Comparison of ENCODE assay signal across 1 cellular context in the genomic region with DNA sequence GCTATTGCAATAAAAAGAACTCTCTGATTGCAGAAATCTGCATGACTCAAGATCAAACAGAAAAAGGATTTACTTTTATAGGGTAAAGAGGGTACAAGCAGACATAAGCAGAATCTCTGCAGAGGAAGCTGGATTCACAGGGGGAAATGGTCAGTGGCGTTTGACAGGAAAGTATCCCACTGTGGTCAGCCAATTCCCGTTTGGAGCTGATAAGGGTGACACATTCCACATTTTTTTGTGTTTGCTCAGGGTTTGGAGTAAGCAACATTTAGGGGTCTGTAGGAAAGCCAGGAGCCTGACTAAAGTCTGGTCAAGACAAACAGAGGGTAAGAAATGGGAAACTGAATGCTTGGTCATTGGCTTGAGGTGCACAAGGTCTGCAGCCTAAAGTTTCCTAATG.
TF ChIP-seq lines count a peak whose summit lies in the region.

No MANE protein-coding gene starts in this region.

TF ChIP-seq in HepG2, 621 proteins besides CTCF, POLR2A, EP300 and RAD21:
- TF ChIP-seq ZNF563 (CRISPR knock-in tag; IDR thresholded peaks at IDR 0.05) (no peak), FOXJ3 (CRISPR knock-in tag; IDR thresholded peaks at IDR 0.05; ENCODE audit: borderline replicate concordance) (no peak), TEAD3 (CRISPR knock-in tag; optimal IDR thresholded peaks at IDR 0.05; ENCODE audit: borderline replicate concordance) (peak; percentile 7), ZBTB46 (CRISPR knock-in tag; IDR thresholded peaks at IDR 0.05; ENCODE audit: borderline replicate concordance) (no peak), RBAK (CRISPR knock-in tag; IDR thresholded peaks at IDR 0.05) (no peak), HNF4G (IDR thresholded peaks at IDR 0.05; ENCODE audit: borderline replicate concordance, low read depth, low read length) (0 out of 2 replicates have a peak, but pooled peaks have one; percentile 7), HNF4G (CRISPR knock-in tag; IDR thresholded peaks at IDR 0.05; ENCODE audit: borderline replicate concordance, low read depth) (no peak)
- TF ChIP-seq, protein P1, sequence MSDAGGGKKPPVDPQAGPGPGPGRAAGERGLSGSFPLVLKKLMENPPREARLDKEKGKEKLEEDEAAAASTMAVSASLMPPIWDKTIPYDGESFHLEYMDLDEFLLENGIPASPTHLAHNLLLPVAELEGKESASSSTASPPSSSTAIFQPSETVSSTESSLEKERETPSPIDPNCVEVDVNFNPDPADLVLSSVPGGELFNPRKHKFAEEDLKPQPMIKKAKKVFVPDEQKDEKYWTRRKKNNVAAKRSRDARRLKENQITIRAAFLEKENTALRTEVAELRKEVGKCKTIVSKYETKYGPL (CRISPR knock-in tag; IDR thresholded peaks at IDR 0.05) = no peak
